In the genomic region with DNA sequence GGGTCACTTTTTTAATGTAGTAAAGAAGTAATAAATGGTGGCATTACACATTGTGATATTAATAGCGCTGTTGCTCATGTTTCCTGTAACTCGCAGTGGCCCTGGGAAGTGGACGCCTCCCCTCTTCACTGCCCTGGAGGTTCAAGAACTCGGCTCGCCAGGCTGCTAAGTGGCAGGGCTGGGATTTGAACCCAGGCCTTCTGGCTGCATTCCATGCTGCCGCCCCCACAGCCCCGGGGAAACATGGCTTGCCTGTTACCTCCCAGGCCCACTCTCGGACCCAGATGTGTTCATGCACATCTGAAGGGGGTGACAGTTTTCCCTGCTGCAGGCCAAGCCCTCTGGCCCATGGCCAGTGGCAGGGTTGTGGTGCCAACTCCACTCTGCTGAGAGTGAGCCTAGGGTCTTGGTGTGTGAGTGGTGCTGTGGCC, we compare ENCODE assay signal across 15 cellular contexts. TPM values are rescaled to one million over a fixed set of nuclear protein-coding genes. Genes with fewer than 3 reads are reported as not detected.
DNase-seq lines count a peak whose midpoint lies in the region; ATAC-seq and TF ChIP-seq lines count a peak whose summit lies in the region.
"Had no signal": no experiment of that assay in that cellular context is flagged by ENCODE, and none has a peak within 500 bp of the region (broad histone marks: within the 10 kb centered on the region; RNA-seq: fewer than 3 reads in every experiment).

No MANE protein-coding gene starts in this region.

- H3K36me3 Mint-ChIP-seq in MCF 10A (ENCODE audit: insufficient read depth, unreplicated experiment) = peaks cover 30% of the 10 kb centered on the region

- no peaks in the 10 kb centered on the region for H3K27me3 ChIP-seq in breast epithelium
- H3K27me3 ChIP-seq: MG63 had no signal

- TF ChIP-seq CTCF in breast epithelium (IDR thresholded peaks at IDR 0.05) (no peak), MCF 10A (IDR thresholded peaks at IDR 0.05; ENCODE audit: unreplicated experiment) (no peak)

- DNase-seq in breast epithelium (ENCODE audit: low spot score in 2 of 2) (no peak), MCF 10A (ENCODE audit: unreplicated experiment) (no peak), Right ventricle myocardium superior (peak; percentile 78), posterior vena cava (ENCODE audit: low spot score) (peak; percentile 84), ureter (ENCODE audit: low spot score) (no peak), NCI-H1105 treated with DMSO at 0.1 percent for 48 hours (lab: John Stamatoyannopoulos, UW) (no peak)
- no peak for DNase-seq in activated CD4-positive, CD25-positive, alpha-beta regulatory T cell (lab: John Stamatoyannopoulos, UW)
- DNase-seq: 8988T; activated CD4-positive, alpha-beta T cell treated with anti-CD3 and anti-CD28 coated beads for 36 hours; activated gamma-delta T cell; DMS53; MG63; NCI-H524 treated with DMSO at 0.1 percent for 48 hours; SHP77 treated with DMSO at 0.1 percent for 48 hours had no signal

- ATAC-seq in Right ventricle myocardium superior (ENCODE audit: poor library complexity) = peak; percentile 73
- no peak for ATAC-seq in GM18907 (IDR thresholded peaks at IDR 0.05; ENCODE audit: unreplicated experiment)
- ATAC-seq: activated CD4-positive, alpha-beta T cell treated with anti-CD3 and anti-CD28 coated beads for 36 hours had no signal

- H3K4me1 ChIP-seq in breast epithelium = no peaks in the 10 kb centered on the region

- BruUV-seq in MCF 10A (replicated peaks; lab: Mats Ljungman, UMichigan) = no TSS peak

- no peaks in the 10 kb centered on the region for H3K4me1 Mint-ChIP-seq in MCF 10A (ENCODE audit: insufficient read depth, unreplicated experiment)
- H3K4me1 Mint-ChIP-seq: activated CD4-positive, alpha-beta T cell treated with anti-CD3 and anti-CD28 coated beads for 36 hours had no signal

- no peaks in the 10 kb centered on the region for H3K9me3 ChIP-seq in breast epithelium
- H3K9me3 ChIP-seq: MG63 had no signal

- H3K27me3 Mint-ChIP-seq in MCF 10A (ENCODE audit: insufficient read depth, unreplicated experiment) = no peaks in the 10 kb centered on the region
- H3K27me3 Mint-ChIP-seq: activated CD4-positive, alpha-beta T cell treated with anti-CD3 and anti-CD28 coated beads for 36 hours had no signal

- peak overlapping the region; percentile 38 to 92 for H3K27ac ChIP-seq in breast epithelium

- no peak overlapping the region for H3K27ac Mint-ChIP-seq in MCF 10A (ENCODE audit: low read depth, unreplicated experiment)
- H3K27ac Mint-ChIP-seq: activated CD4-positive, alpha-beta T cell treated with anti-CD3 and anti-CD28 coated beads for 36 hours had no signal

- H3K9me3 Mint-ChIP-seq in MCF 10A (ENCODE audit: unreplicated experiment) = no peaks in the 10 kb centered on the region

- CTCF ChIA-PET in MCF 10A (lab: Yijun Ruan, JAX) = no interaction called here

- intact Hi-C loops in breast epithelium (cut with DNase I; ENCODE audit: low total_unique reads) (loop anchor here (10.0 kb wide), 1 partner anchor 83 kb away; no protein-coding TSS in a partner anchor), MCF 10A (cut with micrococcal nuclease) (no loop called here), Right ventricle myocardium superior (cut with DNase I) (no loop called here), posterior vena cava (cut with DNase I) (no loop called here)

- no peak overlapping the region for H3K4me3 ChIP-seq in breast epithelium
- H3K4me3 ChIP-seq: MG63 had no signal

- TF ChIP-seq POLR2A in breast epithelium (IDR thresholded peaks at IDR 0.05) = no peak

- H3K4me3 Mint-ChIP-seq in MCF 10A (ENCODE audit: unreplicated experiment) = no peak overlapping the region
- H3K4me3 Mint-ChIP-seq: activated CD4-positive, alpha-beta T cell treated with anti-CD3 and anti-CD28 coated beads for 36 hours had no signal

- no peaks in the 10 kb centered on the region for H3K36me3 ChIP-seq in breast epithelium

- POLR2A ChIA-PET in MCF 10A (lab: Yijun Ruan, JAX) = no interaction called here

RNA-seq across cellular contexts. Expression of gene MGAT3, which starts 25.0 kb away (rescaled TPM):
- total RNA-seq in breast epithelium (1 to 10 TPM; 1.9 to 9.4 (median 3.9) TPM), MCF 10A (2022) (not detected in 2 replicates), Right ventricle myocardium superior (3.9 TPM), posterior vena cava (1 to 10 TPM; 2.3 to 3.2 TPM), ureter (12.9 TPM)

RNA-seq across cellular contexts. Expression of gene TAB1, which starts 32.3 kb away (rescaled TPM):
- total RNA-seq in breast epithelium = 10 to 100 TPM; 15.4 to 17.9 (median 16.0) TPM
- total RNA-seq in MCF 10A (2022) = 17.7 and 20.0 TPM in 2 replicates
- total RNA-seq in Right ventricle myocardium superior = 17.3 TPM
- 10 to 100 TPM; 20.0 to 20.7 TPM for total RNA-seq in posterior vena cava
- 27.5 TPM for total RNA-seq in ureter

Comparison
In these comparisons a context has a peak if more than half of its experiments do, and no peak if none do; other contexts are left out.
1. DNase-seq: peak in Right ventricle myocardium superior (single experiment) and posterior vena cava (single experiment); none in breast epithelium (0 of 2), MCF 10A (single experiment), ureter (single experiment), activated CD4-positive, CD25-positive, alpha-beta regulatory T cell (0 of 4) and NCI-H1105 treated with DMSO at 0.1 percent for 48 hours (single experiment).